1 cellular context compared by ENCODE assay signal in genomic region chr5:180090098-180090768, GRCh38.
A peak's percentile ranks its signal among the peaks of the same experiment; 100 is the strongest.
TF ChIP-seq lines count a peak whose summit lies in the region.

No MANE protein-coding gene starts in this region.

TF ChIP-seq in HEK293, 187 proteins besides CTCF, POLR2A, EP300 and RAD21 (continued from another document):
- no peak for TF ChIP-seq ZNF175 (tag by site-specific recombination; IDR thresholded peaks at IDR 0.05)
- TF ChIP-seq ZNF214 (tag by site-specific recombination; IDR thresholded peaks at IDR 0.05; ENCODE audit: borderline replicate concordance): no peak
- peak; percentile 85 for TF ChIP-seq ZBTB20 (tag by site-specific recombination; IDR thresholded peaks at IDR 0.05)
- no peak for TF ChIP-seq ZNF48 (tag by site-specific recombination; IDR thresholded peaks at IDR 0.05)
- no peak for TF ChIP-seq ZNF488 (tag by site-specific recombination; IDR thresholded peaks at IDR 0.05)
- TF ChIP-seq PRDM1 (tag by site-specific recombination; IDR thresholded peaks at IDR 0.05): no peak
- no peak for TF ChIP-seq FEZF1 (tag by site-specific recombination; IDR thresholded peaks at IDR 0.05)
- TF ChIP-seq MYNN (tag by site-specific recombination; IDR thresholded peaks at IDR 0.05; ENCODE audit: borderline replicate concordance): no peak
- TF ChIP-seq, protein P1, sequence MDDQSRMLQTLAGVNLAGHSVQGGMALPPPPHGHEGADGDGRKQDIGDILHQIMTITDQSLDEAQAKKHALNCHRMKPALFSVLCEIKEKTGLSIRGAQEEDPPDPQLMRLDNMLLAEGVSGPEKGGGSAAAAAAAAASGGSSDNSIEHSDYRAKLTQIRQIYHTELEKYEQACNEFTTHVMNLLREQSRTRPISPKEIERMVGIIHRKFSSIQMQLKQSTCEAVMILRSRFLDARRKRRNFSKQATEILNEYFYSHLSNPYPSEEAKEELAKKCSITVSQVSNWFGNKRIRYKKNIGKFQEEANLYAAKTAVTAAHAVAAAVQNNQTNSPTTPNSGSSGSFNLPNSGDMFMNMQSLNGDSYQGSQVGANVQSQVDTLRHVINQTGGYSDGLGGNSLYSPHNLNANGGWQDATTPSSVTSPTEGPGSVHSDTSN (CRISPR knock-in tag; IDR thresholded peaks at IDR 0.05): no peak
- TF ChIP-seq ZNF292 (tag by site-specific recombination; IDR thresholded peaks at IDR 0.05; ENCODE audit: borderline replicate concordance, low read depth): no peak
- TF ChIP-seq ZNF24 (tag by site-specific recombination; IDR thresholded peaks at IDR 0.05): peak; percentile 58; the same call in 1 of the 2 replicates
- TF ChIP-seq ZNF148 (tag by site-specific recombination; IDR thresholded peaks at IDR 0.05; ENCODE audit: borderline replicate concordance): no peak
- TF ChIP-seq, protein P2, sequence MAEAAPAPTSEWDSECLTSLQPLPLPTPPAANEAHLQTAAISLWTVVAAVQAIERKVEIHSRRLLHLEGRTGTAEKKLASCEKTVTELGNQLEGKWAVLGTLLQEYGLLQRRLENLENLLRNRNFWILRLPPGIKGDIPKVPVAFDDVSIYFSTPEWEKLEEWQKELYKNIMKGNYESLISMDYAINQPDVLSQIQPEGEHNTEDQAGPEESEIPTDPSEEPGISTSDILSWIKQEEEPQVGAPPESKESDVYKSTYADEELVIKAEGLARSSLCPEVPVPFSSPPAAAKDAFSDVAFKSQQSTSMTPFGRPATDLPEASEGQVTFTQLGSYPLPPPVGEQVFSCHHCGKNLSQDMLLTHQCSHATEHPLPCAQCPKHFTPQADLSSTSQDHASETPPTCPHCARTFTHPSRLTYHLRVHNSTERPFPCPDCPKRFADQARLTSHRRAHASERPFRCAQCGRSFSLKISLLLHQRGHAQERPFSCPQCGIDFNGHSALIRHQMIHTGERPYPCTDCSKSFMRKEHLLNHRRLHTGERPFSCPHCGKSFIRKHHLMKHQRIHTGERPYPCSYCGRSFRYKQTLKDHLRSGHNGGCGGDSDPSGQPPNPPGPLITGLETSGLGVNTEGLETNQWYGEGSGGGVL (tag by site-specific recombination; IDR thresholded peaks at IDR 0.05): peak; percentile 64
- 0 out of 2 replicates have a peak, but pooled peaks have one; percentile 45 for TF ChIP-seq ZNF843 (tag by site-specific recombination; IDR thresholded peaks at IDR 0.05)
- TF ChIP-seq ZBTB44 (tag by site-specific recombination; IDR thresholded peaks at IDR 0.05): no peak
- TF ChIP-seq ZNF792 (tag by site-specific recombination; IDR thresholded peaks at IDR 0.05): no peak
- TF ChIP-seq ZNF639 (tag by site-specific recombination; IDR thresholded peaks at IDR 0.05): no peak
- TF ChIP-seq BCL11A (tag by site-specific recombination; IDR thresholded peaks at IDR 0.05; ENCODE audit: low read depth): no peak
- TF ChIP-seq KLF9 (tag by site-specific recombination; IDR thresholded peaks at IDR 0.05; ENCODE audit: low read depth): peak; percentile 95
- TF ChIP-seq ZSCAN4 (tag by site-specific recombination; IDR thresholded peaks at IDR 0.05): no peak
- no peak for TF ChIP-seq ZNF701 (tag by site-specific recombination; IDR thresholded peaks at IDR 0.05)
- no peak for TF ChIP-seq ZNF16 (tag by site-specific recombination; IDR thresholded peaks at IDR 0.05; ENCODE audit: low read depth)
- TF ChIP-seq ZNF692 (tag by site-specific recombination; IDR thresholded peaks at IDR 0.05): peak; percentile 69
- no peak for TF ChIP-seq HOXA7 (CRISPR knock-in tag; IDR thresholded peaks at IDR 0.05; ENCODE audit: borderline replicate concordance)
- peak; percentile 61 for TF ChIP-seq KLF10 (tag by site-specific recombination; IDR thresholded peaks at IDR 0.05)
- peak; percentile 70 for TF ChIP-seq ZNF2 (tag by site-specific recombination; IDR thresholded peaks at IDR 0.05)
- TF ChIP-seq ZNF121 (tag by site-specific recombination; IDR thresholded peaks at IDR 0.05): no peak
- TF ChIP-seq, protein P3, sequence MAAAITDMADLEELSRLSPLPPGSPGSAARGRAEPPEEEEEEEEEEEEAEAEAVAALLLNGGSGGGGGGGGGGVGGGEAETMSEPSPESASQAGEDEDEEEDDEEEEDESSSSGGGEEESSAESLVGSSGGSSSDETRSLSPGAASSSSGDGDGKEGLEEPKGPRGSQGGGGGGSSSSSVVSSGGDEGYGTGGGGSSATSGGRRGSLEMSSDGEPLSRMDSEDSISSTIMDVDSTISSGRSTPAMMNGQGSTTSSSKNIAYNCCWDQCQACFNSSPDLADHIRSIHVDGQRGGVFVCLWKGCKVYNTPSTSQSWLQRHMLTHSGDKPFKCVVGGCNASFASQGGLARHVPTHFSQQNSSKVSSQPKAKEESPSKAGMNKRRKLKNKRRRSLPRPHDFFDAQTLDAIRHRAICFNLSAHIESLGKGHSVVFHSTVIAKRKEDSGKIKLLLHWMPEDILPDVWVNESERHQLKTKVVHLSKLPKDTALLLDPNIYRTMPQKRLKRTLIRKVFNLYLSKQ (tag by site-specific recombination; IDR thresholded peaks at IDR 0.05; ENCODE audit: borderline replicate concordance): no peak
- no peak for TF ChIP-seq ZNF155 (tag by site-specific recombination; IDR thresholded peaks at IDR 0.05)
- TF ChIP-seq ZNF26 (tag by site-specific recombination; IDR thresholded peaks at IDR 0.05): no peak
- TF ChIP-seq ZSCAN5A (tag by site-specific recombination; IDR thresholded peaks at IDR 0.05): peak; percentile 57; the same call in 1 of the 2 replicates
- TF ChIP-seq ZEB2 (tag by site-specific recombination; IDR thresholded peaks at IDR 0.05): peak; percentile 72
- TF ChIP-seq KLF16 (tag by site-specific recombination; IDR thresholded peaks at IDR 0.05): peak; percentile 91
- peak; percentile 98 for TF ChIP-seq GLIS2 (tag by site-specific recombination; IDR thresholded peaks at IDR 0.05)
- peak; percentile 76 for TF ChIP-seq KLF1 (tag by site-specific recombination; IDR thresholded peaks at IDR 0.05)
- peak; percentile 50 for TF ChIP-seq ZNF10 (tag by site-specific recombination; IDR thresholded peaks at IDR 0.05)
- no peak for TF ChIP-seq SALL2 (tag by site-specific recombination; IDR thresholded peaks at IDR 0.05; ENCODE audit: borderline replicate concordance)
